ENCODE assay signal across 8 cellular contexts in genomic region chr1:120354618-120355184, GRCh38.
DNase-seq lines count a peak whose midpoint lies in the region; ATAC-seq and TF ChIP-seq lines count a peak whose summit lies in the region.
"Not testable (repeated sequence)": the region's sequence is repeated elsewhere in the genome, so short reads cannot be mapped to it uniquely, and the experiment has no call there.

No MANE protein-coding gene starts in this region.

- TF ChIP-seq CTCF in lower lobe of right lung (IDR thresholded peaks at IDR 0.05) = not testable (repeated sequence)

- not testable (repeated sequence) for H3K36me3 ChIP-seq in CD4-positive, alpha-beta memory T cell (ENCODE audit: insufficient read depth, low read length); lower lobe of right lung

- not testable (repeated sequence) for H3K27me3 ChIP-seq in CD4-positive, alpha-beta memory T cell (ENCODE audit: insufficient read depth, low read length); lower lobe of right lung (ENCODE audit: low read depth)

- not testable (repeated sequence) for H3K9me3 ChIP-seq in CD4-positive, alpha-beta memory T cell (ENCODE audit: control insufficient read depth in 1 of 2, low read length in 2 of 2); lower lobe of right lung

- H3K36me3 Mint-ChIP-seq in CD4-positive, alpha-beta memory T cell = not testable (repeated sequence)

- H3K4me3 Mint-ChIP-seq in CD4-positive, alpha-beta memory T cell = peak overlapping the region; percentile 90 to 95 (median 92)

- peak overlapping the region in 1 of 2 donors; percentile 24 for H3K4me3 ChIP-seq in CD4-positive, alpha-beta memory T cell (ENCODE audit: low read length in 2 of 2)
- not testable (repeated sequence) for H3K4me3 ChIP-seq in lower lobe of right lung

- peaks cover 1 to 11% (median 3%) of the 10 kb centered on the region in 4 donors for H3K4me1 Mint-ChIP-seq in CD4-positive, alpha-beta memory T cell

- intact Hi-C loops in CD4-positive, alpha-beta memory T cell (cut with micrococcal nuclease); lower lobe of right lung (cut with DNase I): not testable (repeated sequence)

- peak overlapping the region; percentile 66 for H3K27ac ChIP-seq in CD4-positive, alpha-beta memory T cell (ENCODE audit: low read depth, low read length)
- H3K27ac ChIP-seq in lower lobe of right lung = peak overlapping the region; percentile 49

- not testable (repeated sequence) for H3K4me1 ChIP-seq in CD4-positive, alpha-beta memory T cell (ENCODE audit: insufficient read depth, low read length); lower lobe of right lung

- peak overlapping the region; percentile 98 to 100 (median 100) for H3K27ac Mint-ChIP-seq in CD4-positive, alpha-beta memory T cell

- POLR2A ChIA-PET in CD4-positive, alpha-beta memory T cell (lab: Charles Lee; ENCODE audit: partially characterized antibody) = not testable (repeated sequence)

- H3K27me3 Mint-ChIP-seq in CD4-positive, alpha-beta memory T cell = not testable (repeated sequence)

- H3K9me3 Mint-ChIP-seq in CD4-positive, alpha-beta memory T cell = not testable (repeated sequence)

- TF ChIP-seq POLR2A in Raji (IDR thresholded peaks at IDR 0.05; ENCODE audit: insufficient read depth, low read depth, low read length) (peak; percentile 75), erythroblast (IDR thresholded peaks at IDR 0.05; ENCODE audit: low read length) (peak; percentile 55)

- peak; percentile 67 to 81 (median 73) for DNase-seq in CD4-positive, alpha-beta memory T cell
- peak; percentile 31 for DNase-seq in activated T-helper 9 cell treated with anti-CD3 and anti-CD28 coated beads, Interleukin-2, amount 50 U/mL, for 16 hours (ENCODE audit: low read depth)
- DNase-seq in erythroblast (lab: John Stamatoyannopoulos, UW) = peak; percentile 77 to 80
- peak; percentile 57 for DNase-seq in lower lobe of right lung
- peak; percentile 27 to 51 for DNase-seq in stimulated activated CD4-positive, alpha-beta T cell treated with anti-CD3 and anti-CD28 coated beads, Interleukin-15, amount 100 ng/mL, for 48 hours (ENCODE audit: low read depth in 2 of 2)

- CTCF ChIA-PET in CD4-positive, alpha-beta memory T cell (lab: Charles Lee; ENCODE audit: partially characterized antibody) = not testable (repeated sequence)

- peak; percentile 82 for ATAC-seq in GM19452 (IDR thresholded peaks at IDR 0.05; ENCODE audit: unreplicated experiment)
- peak; percentile 48 for ATAC-seq in HG03439 (IDR thresholded peaks at IDR 0.05; ENCODE audit: unreplicated experiment)
- peak; percentile 95 to 96 for ATAC-seq in lower lobe of right lung
